In the genomic region with DNA sequence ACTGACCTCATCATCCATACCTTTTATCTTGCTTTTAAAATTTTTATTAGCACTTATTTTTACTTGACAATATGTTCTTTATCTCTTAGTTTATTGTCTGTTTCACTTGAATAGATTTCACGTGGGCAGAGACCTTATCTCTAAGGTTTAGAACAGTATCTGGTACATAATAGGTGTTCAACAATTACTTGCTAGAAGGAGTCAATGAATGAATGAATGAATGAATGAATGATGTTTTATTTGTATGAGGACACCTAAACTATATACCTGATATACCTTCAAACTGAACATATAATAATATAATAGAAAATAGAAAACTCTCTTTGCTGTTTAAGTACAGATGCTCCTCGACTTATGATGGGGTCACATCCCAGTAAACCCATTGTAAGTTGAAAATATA, we compare ENCODE assay signal across 7 cellular contexts.
"Had no signal": no experiment of that assay in that cellular context is flagged by ENCODE, and none has a peak within 500 bp of the region (broad histone marks: within the 10 kb centered on the region; RNA-seq: fewer than 3 reads in every experiment).

No MANE protein-coding gene starts in this region.

- FAIRE-seq: G401.6, GM12891, GM12892, GM18507, GM19239 had no signal

- DNase-seq: GDM1, GF-D8 had no signal
